8 cellular contexts compared by ENCODE assay signal in the genomic region with DNA sequence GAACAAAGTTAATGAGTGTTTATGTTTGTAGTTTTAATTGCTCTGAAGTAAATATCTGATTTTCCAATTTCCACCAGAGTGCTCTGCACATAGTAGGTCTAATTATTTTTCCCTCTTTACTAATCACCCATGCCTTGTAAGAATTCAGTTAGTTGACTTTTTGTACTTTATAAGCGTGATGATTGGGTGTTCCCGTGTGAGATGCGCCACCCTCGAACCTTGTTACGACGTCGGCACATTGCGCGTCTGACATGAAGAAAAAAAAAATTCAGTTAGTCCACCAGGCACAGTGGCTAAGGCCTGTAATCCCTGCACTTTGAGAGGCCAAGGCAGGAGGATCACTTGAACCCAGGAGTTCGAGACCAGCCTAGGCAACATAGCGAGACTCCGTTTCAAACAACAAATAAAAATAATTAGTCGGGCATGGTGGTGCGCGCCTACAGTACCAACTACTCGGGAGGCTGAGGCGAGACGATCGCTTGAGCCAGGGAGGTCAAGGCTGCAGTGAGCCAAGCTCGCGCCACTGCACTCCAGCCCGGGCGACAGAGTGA. TPM values are rescaled to one million over a fixed set of nuclear protein-coding genes. Genes with fewer than 3 reads are reported as not detected.
A peak's percentile ranks its signal among the peaks of the same experiment; 100 is the strongest.
DNase-seq lines count a peak whose midpoint lies in the region; ATAC-seq, FAIRE-seq and TF ChIP-seq lines count a peak whose summit lies in the region.

No MANE protein-coding gene starts in this region.

- H3K9ac ChIP-seq in HUES48 (ENCODE audit: low read depth, low read length), result no peak overlapping the region
- peak overlapping the region in 1 of 2 donors; percentile 86 for H3K9ac ChIP-seq in mucosa of rectum (ENCODE audit: low read depth in 1 of 2, low read length in 2 of 2)

- H3K36me3 ChIP-seq in HUES48 (ENCODE audit: control insufficient read depth, insufficient read depth, low read length) (peaks cover 13% of the 10 kb centered on the region; the same call in 1 of the 2 replicates), breast epithelium (no peaks in the 10 kb centered on the region), mucosa of rectum (ENCODE audit: control insufficient read depth in 2 of 2, insufficient read depth in 2 of 2, low read length in 2 of 2) (peaks cover 0 to 3% of the 10 kb centered on the region in 2 donors)

- TF ChIP-seq CTCF in 22Rv1 (IDR thresholded peaks at IDR 0.05) (no peak), breast epithelium (IDR thresholded peaks at IDR 0.05) (no peak)

- H3K27me3 ChIP-seq in HUES48 (ENCODE audit: control insufficient read depth, insufficient read depth, low read length), result no peaks in the 10 kb centered on the region
- H3K27me3 ChIP-seq in breast epithelium, result no peaks in the 10 kb centered on the region
- no peaks in the 10 kb centered on the region for H3K27me3 ChIP-seq in mucosa of rectum (ENCODE audit: control insufficient read depth in 2 of 2, insufficient read depth in 2 of 2, low read length in 2 of 2)

- peak overlapping the region; percentile 79 for H3K4me3 ChIP-seq in HUES48 (ENCODE audit: low read depth, low read length)
- peak overlapping the region; percentile 64 to 93 (median 83) for H3K4me3 ChIP-seq in breast epithelium
- H3K4me3 ChIP-seq in mucosa of rectum (ENCODE audit: low read length in 2 of 2), result peak overlapping the region; percentile 82 to 93

- no peak for ATAC-seq in HG03521 (IDR thresholded peaks at IDR 0.05; ENCODE audit: unreplicated experiment)

- no peaks in the 10 kb centered on the region for H3K9me3 ChIP-seq in HUES48 (ENCODE audit: control insufficient read depth, insufficient read depth, low read length)
- no peaks in the 10 kb centered on the region for H3K9me3 ChIP-seq in breast epithelium
- H3K9me3 ChIP-seq in mucosa of rectum (ENCODE audit: control insufficient read depth in 2 of 2, low read length in 2 of 2), result no peaks in the 10 kb centered on the region

- no peak for TF ChIP-seq POLR2A in breast epithelium (IDR thresholded peaks at IDR 0.05)

- DNase-seq in breast epithelium (ENCODE audit: low spot score in 2 of 2), result no peak
- DNase-seq in T1000 (lab: John Stamatoyannopoulos, UW), result no peak
- DNase-seq in NK-92 treated with Interleukin-12 subunit alpha and Interleukin-12 subunit beta, amount 100 ng/mL, for 24 hours (lab: John Stamatoyannopoulos, UW), result no peak
- DNase-seq in RCC 7860 (ENCODE audit: low spot score), result no peak

- peak overlapping the region; percentile 92 for H3K27ac ChIP-seq in 22Rv1
- H3K27ac ChIP-seq in HUES48 (ENCODE audit: low read depth, low read length), result no peak overlapping the region
- H3K27ac ChIP-seq in breast epithelium, result peak overlapping the region in 1 of 2 donors; percentile 87
- peak overlapping the region; percentile 83 to 91 for H3K27ac ChIP-seq in mucosa of rectum (ENCODE audit: low read depth in 2 of 2, low read length in 2 of 2)

- FAIRE-seq in RCC 7860 (lab: Jason Lieb, UNC), result no peak

- H3K4me1 ChIP-seq in HUES48 (ENCODE audit: control insufficient read depth, insufficient read depth, low read length) (no peaks in the 10 kb centered on the region; the same call in 1 of the 2 replicates), breast epithelium (peaks cover 4% of the 10 kb centered on the region in 2 donors), mucosa of rectum (ENCODE audit: control insufficient read depth in 2 of 2, insufficient read depth in 2 of 2, low read length in 2 of 2) (peaks cover 8 to 12% of the 10 kb centered on the region in 2 donors)

- intact Hi-C loops in breast epithelium (cut with DNase I; ENCODE audit: low total_unique reads), result no loop called here

RNA-seq across cellular contexts. Expression of a gene that starts 0.5 kb away (rescaled TPM):
- total RNA-seq in breast epithelium, result 10 to 100 TPM; 31.8 to 44.6 (median 40.0) TPM

RNA-seq across cellular contexts. Expression of a gene that starts 23.6 kb away (rescaled TPM):
- total RNA-seq in breast epithelium, result 1 to 10 TPM; 3.4 to 7.2 (median 5.1) TPM

RNA-seq across cellular contexts. Expression of a gene that starts 25.6 kb away (rescaled TPM):
- total RNA-seq in breast epithelium, result 100 to 1,000 TPM; 119 to 144 (median 119) TPM

RNA-seq across cellular contexts. Expression of a gene that starts 33.0 kb away (rescaled TPM):
- total RNA-seq in breast epithelium, result not detected
